Comparison of ENCODE assay signal across 13 cellular contexts in the genomic region with DNA sequence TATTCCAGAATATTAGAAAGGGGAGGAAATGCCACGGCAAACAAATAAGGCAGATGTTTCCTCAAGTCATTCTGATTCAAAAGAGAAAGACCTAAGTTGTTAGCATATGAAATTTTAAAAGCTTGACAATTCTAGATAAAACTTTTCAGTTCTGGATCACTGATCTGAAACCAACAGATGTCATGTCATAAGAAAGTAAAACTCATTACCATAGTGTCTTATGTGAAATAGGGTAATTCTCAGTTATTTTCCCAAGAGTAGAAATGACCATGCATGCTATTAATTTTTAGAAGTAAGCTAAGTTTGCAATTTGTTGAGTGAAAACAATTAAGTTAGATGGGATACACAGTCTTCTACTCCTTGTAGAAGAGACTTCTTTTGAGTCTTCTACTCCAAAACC.
DNase-seq lines count a peak whose midpoint lies in the region; ATAC-seq and TF ChIP-seq lines count a peak whose summit lies in the region.
"Had no signal": no experiment of that assay in that cellular context is flagged by ENCODE, and none has a peak within 500 bp of the region (broad histone marks: within the 10 kb centered on the region; RNA-seq: fewer than 3 reads in every experiment).

No MANE protein-coding gene starts in this region.

- H3K27me3 ChIP-seq in SK-N-SH (ENCODE audit: insufficient read depth), result no peaks in the 10 kb centered on the region
- H3K27me3 ChIP-seq in thyroid gland, result no peaks in the 10 kb centered on the region
- H3K27me3 ChIP-seq: heart left ventricle had no signal

- CTCF ChIA-PET in SK-N-SH (lab: Yijun Ruan, JAX), result no interaction called here

- POLR2A ChIA-PET in SK-N-SH (lab: Yijun Ruan, JAX), result no interaction called here

- peaks cover 9% of the 10 kb centered on the region for H3K9me3 Mint-ChIP-seq in natural killer cell treated with Interleukin-12 subunit alpha and Interleukin-12 subunit beta and Interleukin-15 and Interleukin-18, amount 100 ng/mL, for 72 hours
- H3K9me3 Mint-ChIP-seq: nephron progenitor cell had no signal

- no peak for TF ChIP-seq POLR2A in thyroid gland (IDR thresholded peaks at IDR 0.05)

- no peaks in the 10 kb centered on the region; the same call in 1 of the 2 replicates for H3K9me2 ChIP-seq in SK-N-SH

- no peaks in the 10 kb centered on the region for H3K27me3 Mint-ChIP-seq in natural killer cell treated with Interleukin-12 subunit alpha and Interleukin-12 subunit beta and Interleukin-15 and Interleukin-18, amount 100 ng/mL, for 72 hours
- H3K27me3 Mint-ChIP-seq: central memory CD8-positive, alpha-beta T cell had no signal

- 57% methylated on average over 1 of the region's 1 CpG for WGBS in SK-N-SH (ENCODE audit: low lambda C conversion rate)
- 81 to 89% methylated on average over 1 of the region's 1 CpG for WGBS in thyroid gland, 2 donors

- H3K4me3 Mint-ChIP-seq in natural killer cell treated with Interleukin-12 subunit alpha and Interleukin-12 subunit beta and Interleukin-15 and Interleukin-18, amount 100 ng/mL, for 72 hours, result no peak overlapping the region
- H3K4me3 Mint-ChIP-seq: central memory CD8-positive, alpha-beta T cell; nephron progenitor cell had no signal

- ATAC-seq in GM19023 (IDR thresholded peaks at IDR 0.05; ENCODE audit: unreplicated experiment) (peak; percentile 57), HG02623 (IDR thresholded peaks at IDR 0.05; ENCODE audit: unreplicated experiment) (peak; percentile 50), HG03354 (IDR thresholded peaks at IDR 0.05; ENCODE audit: poor library complexity, severe bottlenecking, unreplicated experiment) (peak; percentile 67), HG03045 (IDR thresholded peaks at IDR 0.05; ENCODE audit: unreplicated experiment) (no peak)
- no peak for ATAC-seq in natural killer cell treated with Interleukin-12 subunit alpha and Interleukin-12 subunit beta and Interleukin-15 and Interleukin-18, amount 100 ng/mL, for 72 hours
- ATAC-seq: activated naive CD4-positive, alpha-beta T cell treated with anti-CD3 and anti-CD28 coated beads, Interleukin-2, amount 50 U/mL, for 72 hours; heart left ventricle had no signal

- no peaks in the 10 kb centered on the region for H3K36me3 ChIP-seq in SK-N-SH (replicated peaks in 1 of 2; ENCODE audit: control insufficient read depth in 1 of 2, insufficient read depth in 2 of 2, low read length in 1 of 2)
- H3K36me3 ChIP-seq in thyroid gland, result no peaks in the 10 kb centered on the region
- H3K36me3 ChIP-seq: heart left ventricle had no signal

- no peaks in the 10 kb centered on the region for H3K4me1 Mint-ChIP-seq in natural killer cell treated with Interleukin-12 subunit alpha and Interleukin-12 subunit beta and Interleukin-15 and Interleukin-18, amount 100 ng/mL, for 72 hours (ENCODE audit: low read depth in 2 of 2)
- H3K4me1 Mint-ChIP-seq: central memory CD8-positive, alpha-beta T cell; nephron progenitor cell had no signal

- TF ChIP-seq EP300 in SK-N-SH (IDR thresholded peaks at IDR 0.05; ENCODE audit: borderline replicate concordance in 1 of 2, low read depth in 1 of 2, low read length in 1 of 2), result no peak

- H3K79me2 ChIP-seq in SK-N-SH (ENCODE audit: insufficient read depth), result no peaks in the 10 kb centered on the region

- TF ChIP-seq RAD21 in SK-N-SH (IDR thresholded peaks at IDR 0.05; ENCODE audit: low read length), result no peak

- H3K27ac ChIP-seq in SK-N-SH (ENCODE audit: low read depth in 2 of 2, low read length in 1 of 2) (no peak overlapping the region), thyroid gland (no peak overlapping the region)
- H3K27ac ChIP-seq: heart left ventricle had no signal

- H3K9me3 ChIP-seq in SK-N-SH (no peaks in the 10 kb centered on the region), thyroid gland (no peaks in the 10 kb centered on the region)
- H3K9me3 ChIP-seq: heart left ventricle had no signal

- no peaks in the 10 kb centered on the region for H3K36me3 Mint-ChIP-seq in natural killer cell treated with Interleukin-12 subunit alpha and Interleukin-12 subunit beta and Interleukin-15 and Interleukin-18, amount 100 ng/mL, for 72 hours
- H3K36me3 Mint-ChIP-seq: activated naive CD4-positive, alpha-beta T cell treated with anti-CD3 and anti-CD28 coated beads, Interleukin-2, amount 50 U/mL, for 72 hours had no signal

- H3K4me3 ChIP-seq in SK-N-SH (ENCODE audit: low read depth in 2 of 2, low read length in 1 of 2) (no peak overlapping the region), thyroid gland (replicated peaks in 1 of 3) (no peak overlapping the region)
- H3K4me3 ChIP-seq: heart left ventricle had no signal

- TF ChIP-seq CTCF in SK-N-SH (IDR thresholded peaks at IDR 0.05), result no peak
- no peak for TF ChIP-seq CTCF in thyroid gland (IDR thresholded peaks at IDR 0.05)

- DNase-seq in natural killer cell treated with Interleukin-12 subunit alpha and Interleukin-12 subunit beta and Interleukin-15 and Interleukin-18, amount 100 ng/mL, for 72 hours (ENCODE audit: low spot score), result no peak
- no peak for DNase-seq in SK-N-SH
- no peak for DNase-seq in thyroid gland
- DNase-seq: heart left ventricle, NCI-H1105 treated with DMSO at 0.1 percent for 48 hours, NCI-H524, nephron progenitor cell had no signal

- H3K27ac Mint-ChIP-seq in natural killer cell treated with Interleukin-12 subunit alpha and Interleukin-12 subunit beta and Interleukin-15 and Interleukin-18, amount 100 ng/mL, for 72 hours, result no peak overlapping the region
- H3K27ac Mint-ChIP-seq: activated naive CD4-positive, alpha-beta T cell treated with anti-CD3 and anti-CD28 coated beads, Interleukin-2, amount 50 U/mL, for 72 hours; nephron progenitor cell had no signal

- H3K4me2 ChIP-seq in SK-N-SH, result no peak overlapping the region

- intact Hi-C loops in thyroid gland (cut with DNase I), result no loop called here

- H3K4me1 ChIP-seq in SK-N-SH (ENCODE audit: control insufficient read depth in 1 of 2, insufficient read depth in 2 of 2, low read depth in 1 of 2, low read length in 1 of 2) (no peaks in the 10 kb centered on the region; a peak in 1 of 4 replicates), thyroid gland (no peaks in the 10 kb centered on the region)
- H3K4me1 ChIP-seq: heart left ventricle had no signal

- no peak overlapping the region; the same call in 1 of the 2 replicates for H2AFZ ChIP-seq in SK-N-SH (ENCODE audit: low read depth)

- no peaks in the 10 kb centered on the region for H3F3A ChIP-seq in SK-N-SH (replicated peaks; ENCODE audit: insufficient read depth)

- no peak overlapping the region for H3K9ac ChIP-seq in SK-N-SH

- H4K20me1 ChIP-seq in SK-N-SH (ENCODE audit: insufficient read depth), result no peaks in the 10 kb centered on the region

TF ChIP-seq in SK-N-SH, 30 proteins besides CTCF, POLR2A, EP300 and RAD21:
- TF ChIP-seq MXI1 (IDR thresholded peaks at IDR 0.05; ENCODE audit: low read depth, low read length) (no peak), POLR2AphosphoS5 (IDR thresholded peaks at IDR 0.05; ENCODE audit: low read depth, low read length) (no peak), FOSL2 (IDR thresholded peaks at IDR 0.05; ENCODE audit: borderline replicate concordance, low read depth) (no peak), RFX5 (IDR thresholded peaks at IDR 0.05; ENCODE audit: low read length) (no peak), TAF1 (IDR thresholded peaks at IDR 0.05; ENCODE audit: borderline replicate concordance, low read depth, low read length) (no peak)
- TF ChIP-seq, protein P1, sequence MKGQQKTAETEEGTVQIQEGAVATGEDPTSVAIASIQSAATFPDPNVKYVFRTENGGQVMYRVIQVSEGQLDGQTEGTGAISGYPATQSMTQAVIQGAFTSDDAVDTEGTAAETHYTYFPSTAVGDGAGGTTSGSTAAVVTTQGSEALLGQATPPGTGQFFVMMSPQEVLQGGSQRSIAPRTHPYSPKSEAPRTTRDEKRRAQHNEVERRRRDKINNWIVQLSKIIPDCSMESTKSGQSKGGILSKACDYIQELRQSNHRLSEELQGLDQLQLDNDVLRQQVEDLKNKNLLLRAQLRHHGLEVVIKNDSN (IDR thresholded peaks at IDR 0.05; ENCODE audit: borderline replicate concordance, low read depth), result no peak

Comparison
In these comparisons a context has a peak if more than half of its experiments do, and no peak if none do; other contexts are left out.
1. ATAC-seq: peak in GM19023 (single experiment), HG02623 (single experiment) and HG03354 (single experiment); none in natural killer cell treated with Interleukin-12 subunit alpha and Interleukin-12 subunit beta and Interleukin-15 and Interleukin-18, amount 100 ng/mL, for 72 hours (0 of 2) and HG03045 (single experiment).